In the genomic region with DNA sequence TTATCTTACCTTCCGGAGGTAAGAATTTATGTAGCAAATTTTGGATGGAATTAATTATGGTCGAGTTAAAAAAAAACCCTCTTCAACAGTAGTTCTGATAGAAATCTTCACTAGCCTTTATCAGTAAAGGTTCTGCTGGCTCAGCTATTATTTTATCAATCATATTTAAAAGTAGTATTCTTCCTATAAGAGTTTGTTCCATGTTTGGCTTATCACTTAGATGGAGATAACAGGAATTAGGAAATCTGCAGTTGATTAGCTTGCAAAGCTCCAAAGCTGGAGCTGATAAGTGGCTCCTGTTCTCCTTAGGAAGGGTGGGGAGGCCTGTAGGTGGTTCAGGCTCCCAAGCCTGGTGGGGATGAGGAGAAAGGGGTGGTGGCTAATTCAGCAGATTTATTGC, we compare ENCODE assay signal across 25 cellular contexts.
"Had no signal": no experiment of that assay in that cellular context is flagged by ENCODE, and none has a peak within 500 bp of the region (broad histone marks: within the 10 kb centered on the region; RNA-seq: fewer than 3 reads in every experiment).

No MANE protein-coding gene starts in this region.

- H3K36me3 ChIP-seq: gastrocnemius medialis, prostate gland, right atrium auricular region, sigmoid colon, spleen, stomach, thyroid gland, vagina had no signal

- H3K27me3 ChIP-seq: gastrocnemius medialis, right atrium auricular region, sigmoid colon, spleen, stomach, thyroid gland, vagina had no signal

- H3K27me3 Mint-ChIP-seq: memory B cell, naive B cell had no signal

- H3K4me3 ChIP-seq: gastrocnemius medialis, lung, mucosa of descending colon, prostate gland, right atrium auricular region, sigmoid colon, spleen, stomach, thyroid gland, vagina had no signal

- H3K4me1 ChIP-seq: gastrocnemius medialis, prostate gland, right atrium auricular region, sigmoid colon, stomach, thyroid gland, vagina had no signal

- H3K27ac ChIP-seq: gastrocnemius medialis, right atrium auricular region, sigmoid colon, stomach, thyroid gland, vagina had no signal

- FAIRE-seq: kidney had no signal

- H3K9me3 Mint-ChIP-seq: memory B cell, mesothelial cell of epicardium, naive B cell, nephron progenitor cell had no signal

- H3K27ac Mint-ChIP-seq: memory B cell, mesothelial cell of epicardium, nephron progenitor cell had no signal

- H3K4me3 Mint-ChIP-seq: memory B cell, mesothelial cell of epicardium, naive B cell, nephron progenitor cell had no signal

- ATAC-seq: esophagus mucosa, gastrocnemius medialis, left lobe of liver, mucosa of descending colon had no signal

- H3K9me3 ChIP-seq: gastrocnemius medialis, mucosa of descending colon, prostate gland, right atrium auricular region, sigmoid colon, spleen, stomach, thyroid gland, vagina had no signal

- DNase-seq: cortex of kidney; effector CD4-positive, alpha-beta T cell; foreskin fibroblast; gastrocnemius medialis; head of caudate nucleus; kidney; mucosa of descending colon; naive B cell; nephron progenitor cell; nucleus accumbens; sigmoid colon; spleen; stimulated activated CD4-positive, alpha-beta T cell treated with anti-CD3 and anti-CD28 coated beads, Interleukin-4, amount 100 ng/mL, for 4 hours; stimulated activated naive CD4-positive, alpha-beta T cell; stomach; thyroid gland; trophoblast cell had no signal

- H3K36me3 Mint-ChIP-seq: memory B cell, mesothelial cell of epicardium, naive B cell had no signal
